In the genomic region with DNA sequence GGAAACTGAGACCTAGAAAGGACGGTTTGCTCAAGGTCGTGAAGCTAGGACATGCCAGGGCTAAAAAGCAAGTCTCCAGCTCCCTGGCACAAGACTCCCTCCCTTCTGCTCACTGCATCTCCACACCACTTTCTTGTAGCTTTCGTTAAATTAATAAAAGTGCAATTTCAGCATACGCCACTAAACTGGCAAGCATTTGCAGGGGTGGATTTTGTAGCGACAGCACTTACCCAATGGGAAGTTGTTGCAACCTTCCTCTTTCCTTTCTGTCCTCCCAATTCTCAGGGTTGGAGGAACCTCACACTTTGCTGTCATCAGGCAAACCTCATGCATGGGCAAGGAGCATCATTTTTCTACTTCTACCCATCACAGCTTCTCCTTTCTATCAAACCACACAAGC, we compare ENCODE assay signal across 10 cellular contexts. TPM values are rescaled to one million over a fixed set of nuclear protein-coding genes. Genes with fewer than 3 reads are reported as not detected.
DNase-seq lines count a peak whose midpoint lies in the region; ATAC-seq and TF ChIP-seq lines count a peak whose summit lies in the region.
"Had no signal": no experiment of that assay in that cellular context is flagged by ENCODE, and none has a peak within 500 bp of the region (broad histone marks: within the 10 kb centered on the region; RNA-seq: fewer than 3 reads in every experiment).

No MANE protein-coding gene starts in this region.

- no peaks in the 10 kb centered on the region for H3K27me3 ChIP-seq in body of pancreas

- DNase-seq in MV-4-11 (lab: John Stamatoyannopoulos, UW) (peak; percentile 96), body of pancreas (peak in 2 of 4 donors; percentile 11 to 63), left lobe of liver (ENCODE audit: low spot score) (no peak), H4 (ENCODE audit: low spot score) (no peak)
- DNase-seq: NCI-H1417; stimulated activated naive B cell treated with anti-CD40 and anti-IgM and Interleukin-4, amounts not matched to agents 10 μg/mL and 1 μg/mL and 100 μg/mL, for 72 hours had no signal

- H3K4me1 ChIP-seq in body of pancreas, result peaks cover 39% of the 10 kb centered on the region

- H3K9me3 ChIP-seq in body of pancreas, result no peaks in the 10 kb centered on the region

- no peaks in the 10 kb centered on the region for H3K36me3 ChIP-seq in body of pancreas (replicated peaks in 1 of 2; ENCODE audit: insufficient read depth in 1 of 2, low read depth in 2 of 2)

- H3K4me3 ChIP-seq in body of pancreas, result no peak overlapping the region

- TF ChIP-seq CTCF in body of pancreas (IDR thresholded peaks at IDR 0.05), result peak in 1 of 7 experiments; percentile 8

- 55 to 67% methylated on average over 5 of the region's 5 CpGs for WGBS in body of pancreas, 2 donors

- intact Hi-C loops in body of pancreas (cut with DNase I), result no loop called here

- H3K27ac ChIP-seq in body of pancreas (peak overlapping the region; percentile 60 to 87 (median 82)), temporal lobe (ENCODE audit: low read depth, low read length) (peak overlapping the region; percentile 50)

- TF ChIP-seq POLR2A in body of pancreas (IDR thresholded peaks at IDR 0.05), result peak in 1 of 3 donors; percentile 26

- ATAC-seq in body of pancreas, result no peak
- peak; percentile 11 for ATAC-seq in left lobe of liver
- no peak for ATAC-seq in GM21619 (IDR thresholded peaks at IDR 0.05; ENCODE audit: unreplicated experiment)
- ATAC-seq in GM21526 (IDR thresholded peaks at IDR 0.05; ENCODE audit: low FRiP score, unreplicated experiment), result no peak
- no peak for ATAC-seq in HG03439 (IDR thresholded peaks at IDR 0.05; ENCODE audit: unreplicated experiment)
- ATAC-seq: stimulated activated naive B cell treated with anti-CD40 and anti-IgM and Interleukin-4, amounts not matched to agents 10 μg/mL and 1 μg/mL and 100 μg/mL, for 72 hours had no signal

RNA-seq across cellular contexts. Expression of a gene that starts 7.4 kb away (rescaled TPM):
- total RNA-seq in body of pancreas (100 to 1,000 TPM; 376 to 784 TPM), left lobe of liver (250 TPM), temporal lobe (165 TPM)
- total RNA-seq in H4 (2014; rRNA removed; shearing (Covaris generic)), result 11.7 and 12.6 TPM in 2 replicates

Comparison
In these comparisons a context has a peak if more than half of its experiments do, and no peak if none do; other contexts are left out.
1. RNA of a gene that starts 7.4 kb away (total RNA-seq): 376 to 784 TPM in body of pancreas, 250 TPM in left lobe of liver (single experiment) and 165 TPM in temporal lobe (single experiment); 11.7 to 12.6 TPM in H4; every median in the first group is over 10 times any median in the second.